31 cellular contexts compared by ENCODE assay signal in genomic region chr7:18103436-18104218, GRCh38.
"Had no signal": no experiment of that assay in that cellular context is flagged by ENCODE, and none has a peak within 500 bp of the region (broad histone marks: within the 10 kb centered on the region; RNA-seq: fewer than 3 reads in every experiment).

No MANE protein-coding gene starts in this region.

- H3K36me3 Mint-ChIP-seq: activated naive CD4-positive, alpha-beta T cell treated with anti-CD3 and anti-CD28 coated beads, Interleukin-2, amount 10 ng/mL, durations not matched to agents 7 days and 5 days; activated naive CD4-positive, alpha-beta T cell treated with anti-CD3 and anti-CD28 coated beads, Interleukin-2, amount 50 U/mL, for 72 hours; activated naive CD8-positive, alpha-beta T cell treated with anti-CD3 and anti-CD28 coated beads, Interleukin-2, amount 10 ng/mL, durations not matched to agents 7 days and 5 days had no signal

- H3K4me1 Mint-ChIP-seq: activated B cell treated with CpG ODN at 0.5 μM for 24 hours; activated CD4-positive, alpha-beta memory T cell treated with anti-CD3 and anti-CD28 coated beads, Interleukin-2, amount 10 ng/mL, durations not matched to agents 7 days and 5 days; activated naive CD4-positive, alpha-beta T cell treated with anti-CD3 and anti-CD28 coated beads, Interleukin-2, amount 10 ng/mL, durations not matched to agents 7 days and 5 days; activated naive CD8-positive, alpha-beta T cell treated with anti-CD3 and anti-CD28 coated beads, Interleukin-2, amount 10 ng/mL, durations not matched to agents 7 days and 5 days; brain had no signal

- ATAC-seq: activated CD4-positive, CD25-positive, alpha-beta regulatory T cell treated with anti-CD3 and anti-CD28 coated beads, Interleukin-2, amount 50 U/mL, for 24 hours; activated naive CD4-positive, alpha-beta T cell treated with anti-CD3 and anti-CD28 coated beads, Interleukin-2, amount 50 U/mL, for 72 hours; activated T-cell treated with anti-CD3 and anti-CD28 coated beads, Interleukin-2, amount 50 U/mL, for 72 hours; gastroesophageal sphincter had no signal

- H3K27ac ChIP-seq: ascending aorta, breast epithelium, cardiac muscle cell, colonic mucosa, epithelial cell of prostate, esophagus squamous epithelium, WERI-Rb-1 had no signal

- DNase-seq: activated B cell treated with CpG ODN at 0.5 μM for 24 hours; activated CD4-positive, alpha-beta memory T cell treated with anti-CD3 and anti-CD28 coated beads, Interleukin-2, amount 10 ng/mL, durations not matched to agents 7 days and 5 days; activated CD4-positive, alpha-beta T cell treated with anti-CD3 and anti-CD28 coated beads for 48 hours; activated CD8-positive, alpha-beta memory T cell treated with anti-CD3 and anti-CD28 coated beads, Interleukin-2, amount 50 U/mL, for 48 hours; activated gamma-delta T cell; activated naive CD4-positive, alpha-beta T cell; activated naive CD4-positive, alpha-beta T cell treated with anti-CD3 and anti-CD28 coated beads, Interleukin-2, amount 10 ng/mL, durations not matched to agents 7 days and 5 days; activated naive CD8-positive, alpha-beta T cell treated with anti-CD3 and anti-CD28 coated beads, Interleukin-2, amount 10 ng/mL, durations not matched to agents 7 days and 5 days; activated T-cell treated with anti-CD3 and anti-CD28 coated beads for 4 hours; activated T-cell treated with anti-CD3 and anti-CD28 coated beads, Interleukin-2, amount 50 U/mL, for 24 hours; activated T-cell treated with anti-CD3 and anti-CD28 coated beads, Interleukin-2, amount 50 U/mL, for 72 hours; central memory CD4-positive, alpha-beta T cell; cerebellar nuclear complex; colonic mucosa; effector CD8-positive, alpha-beta T cell; esophagus squamous epithelium; foreskin melanocyte; T1000; WERI-Rb-1 had no signal

- H3K4me1 ChIP-seq: ascending aorta, breast epithelium, colonic mucosa, esophagus squamous epithelium had no signal

- H3K27me3 Mint-ChIP-seq: activated naive CD4-positive, alpha-beta T cell treated with anti-CD3 and anti-CD28 coated beads, Interleukin-2, amount 10 ng/mL, durations not matched to agents 7 days and 5 days; activated naive CD8-positive, alpha-beta T cell treated with anti-CD3 and anti-CD28 coated beads, Interleukin-2, amount 10 ng/mL, durations not matched to agents 7 days and 5 days had no signal

- H3K36me3 ChIP-seq: ascending aorta, breast epithelium, cardiac muscle cell, colonic mucosa, esophagus squamous epithelium, gastroesophageal sphincter, WERI-Rb-1 had no signal

- H3K9me3 ChIP-seq: breast epithelium, colonic mucosa, esophagus squamous epithelium had no signal

- H3K9me3 Mint-ChIP-seq: activated CD4-positive, alpha-beta memory T cell treated with anti-CD3 and anti-CD28 coated beads, Interleukin-2, amount 10 ng/mL, durations not matched to agents 7 days and 5 days; activated naive CD4-positive, alpha-beta T cell treated with anti-CD3 and anti-CD28 coated beads, Interleukin-2, amount 10 ng/mL, durations not matched to agents 7 days and 5 days; activated naive CD8-positive, alpha-beta T cell treated with anti-CD3 and anti-CD28 coated beads, Interleukin-2, amount 10 ng/mL, durations not matched to agents 7 days and 5 days; T-helper 1 cell treated with Interleukin-12 subunit alpha and Interleukin-12 subunit beta and Interleukin-4 antibody, amounts not matched to agents 30 μg/mL and 1 μg/mL, for 36 hours; T-helper 2 cell treated with Interferon-gamma antibody and Interleukin-4, amounts not matched to agents 5 μg/mL and 100 μg/mL, for 36 hours had no signal

- H3K4me3 Mint-ChIP-seq: activated B cell treated with CpG ODN at 0.5 μM for 24 hours; activated CD4-positive, alpha-beta memory T cell treated with anti-CD3 and anti-CD28 coated beads, Interleukin-2, amount 10 ng/mL, durations not matched to agents 7 days and 5 days; activated naive CD4-positive, alpha-beta T cell treated with anti-CD3 and anti-CD28 coated beads, Interleukin-2, amount 10 ng/mL, durations not matched to agents 7 days and 5 days; activated naive CD8-positive, alpha-beta T cell treated with anti-CD3 and anti-CD28 coated beads, Interleukin-2, amount 10 ng/mL, durations not matched to agents 7 days and 5 days; activated T-cell treated with anti-CD3 and anti-CD28 coated beads, Interleukin-2, amount 50 U/mL, for 24 hours; activated T-cell treated with anti-CD3 and anti-CD28 coated beads, Interleukin-2, amount 50 U/mL, for 72 hours; brain; T-helper 1 cell treated with Interleukin-12 subunit alpha and Interleukin-12 subunit beta and Interleukin-4 antibody, amounts not matched to agents 30 μg/mL and 1 μg/mL, for 36 hours; T-helper 2 cell treated with Interferon-gamma antibody and Interleukin-4, amounts not matched to agents 5 μg/mL and 100 μg/mL, for 36 hours had no signal

- H3K27me3 ChIP-seq: ascending aorta, breast epithelium, cardiac muscle cell, colonic mucosa, esophagus squamous epithelium, gastroesophageal sphincter had no signal

- FAIRE-seq: endometrium, endothelial cell of umbilical vein had no signal

- H3K4me3 ChIP-seq: ascending aorta, breast epithelium, cardiac muscle cell, colonic mucosa, esophagus squamous epithelium, gastroesophageal sphincter had no signal

- H3K27ac Mint-ChIP-seq: activated B cell treated with CpG ODN at 0.5 μM for 24 hours; activated CD4-positive, alpha-beta memory T cell treated with anti-CD3 and anti-CD28 coated beads, Interleukin-2, amount 10 ng/mL, durations not matched to agents 7 days and 5 days; activated naive CD4-positive, alpha-beta T cell treated with anti-CD3 and anti-CD28 coated beads, Interleukin-2, amount 10 ng/mL, durations not matched to agents 7 days and 5 days; activated naive CD4-positive, alpha-beta T cell treated with anti-CD3 and anti-CD28 coated beads, Interleukin-2, amount 50 U/mL, for 72 hours; activated naive CD8-positive, alpha-beta T cell treated with anti-CD3 and anti-CD28 coated beads, Interleukin-2, amount 10 ng/mL, durations not matched to agents 7 days and 5 days; activated T-cell treated with anti-CD3 and anti-CD28 coated beads, Interleukin-2, amount 50 U/mL, for 24 hours; activated T-cell treated with anti-CD3 and anti-CD28 coated beads, Interleukin-2, amount 50 U/mL, for 72 hours; brain; T-helper 1 cell treated with Interleukin-12 subunit alpha and Interleukin-12 subunit beta and Interleukin-4 antibody, amounts not matched to agents 30 μg/mL and 1 μg/mL, for 36 hours; T-helper 2 cell treated with Interferon-gamma antibody and Interleukin-4, amounts not matched to agents 5 μg/mL and 100 μg/mL, for 36 hours had no signal
